1 cellular context compared by ENCODE assay signal in the genomic region with DNA sequence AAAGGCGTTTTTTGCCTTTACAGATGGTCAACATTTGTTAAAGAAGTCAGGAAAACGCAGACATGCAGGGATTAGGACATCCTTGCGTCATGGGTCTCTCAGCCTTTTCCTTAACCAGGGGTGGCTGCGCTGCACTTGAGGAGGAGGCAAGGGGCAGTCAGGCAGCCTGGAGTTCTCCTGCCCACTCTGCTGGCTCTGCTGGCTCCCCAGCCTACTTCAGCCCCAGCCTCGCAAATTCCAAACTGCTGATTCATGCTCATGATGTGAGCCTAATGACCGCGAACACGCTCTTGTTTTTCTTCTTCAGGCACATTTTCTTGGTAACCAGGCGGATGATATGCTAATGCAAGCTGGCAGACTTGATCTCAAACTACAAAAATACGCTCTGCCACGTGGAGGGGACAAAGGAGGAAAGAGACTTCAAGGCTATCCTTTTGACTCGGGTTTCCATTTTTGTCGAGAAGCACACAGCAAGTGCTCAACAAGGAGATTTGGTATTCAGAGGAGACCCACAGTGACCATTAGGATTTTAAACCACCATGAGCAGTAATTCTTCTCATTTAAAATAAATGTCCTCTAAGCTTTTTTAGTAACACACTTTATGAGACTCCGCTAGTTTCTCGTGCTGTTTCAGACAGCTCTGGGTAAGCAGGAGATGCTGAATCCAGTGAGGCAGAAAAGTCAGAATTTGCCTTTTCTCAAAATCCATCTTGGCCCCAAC.
TF ChIP-seq lines count a peak whose summit lies in the region.

No MANE protein-coding gene starts in this region.

TF ChIP-seq in K562, 482 proteins besides CTCF, POLR2A, EP300 and RAD21 (continued from another document and continues in another):
- TF ChIP-seq, protein P1, sequence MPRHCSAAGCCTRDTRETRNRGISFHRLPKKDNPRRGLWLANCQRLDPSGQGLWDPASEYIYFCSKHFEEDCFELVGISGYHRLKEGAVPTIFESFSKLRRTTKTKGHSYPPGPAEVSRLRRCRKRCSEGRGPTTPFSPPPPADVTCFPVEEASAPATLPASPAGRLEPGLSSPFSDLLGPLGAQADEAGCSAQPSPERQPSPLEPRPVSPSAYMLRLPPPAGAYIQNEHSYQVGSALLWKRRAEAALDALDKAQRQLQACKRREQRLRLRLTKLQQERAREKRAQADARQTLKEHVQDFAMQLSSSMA (CRISPR knock-in tag; IDR thresholded peaks at IDR 0.05): no peak
- TF ChIP-seq HIVEP1 (CRISPR knock-in tag; IDR thresholded peaks at IDR 0.05) (peak; percentile 82; the same call in 1 of the 2 replicates), KDM2B (CRISPR knock-in tag; IDR thresholded peaks at IDR 0.05) (no peak), MEF2D (tag; conservative IDR thresholded peaks at IDR 0.05; ENCODE audit: low read depth) (peak; percentile 74), SMARCC2 (IDR thresholded peaks at IDR 0.05; ENCODE audit: low read depth) (no peak; the same call in none of the 2 replicates), CAMTA2 (CRISPR knock-in tag; conservative IDR thresholded peaks at IDR 0.05) (no peak), ETS2 (tag; IDR thresholded peaks at IDR 0.05; ENCODE audit: borderline replicate concordance, poor library complexity, severe bottlenecking) (no peak), RAD51 (IDR thresholded peaks at IDR 0.05; ENCODE audit: borderline replicate concordance, low read depth) (no peak), SMAD3 (CRISPR knock-in tag; conservative IDR thresholded peaks at IDR 0.05) (peak; percentile 63), ZKSCAN1 (IDR thresholded peaks at IDR 0.05; ENCODE audit: low read depth, low read length) (peak; percentile 39; the same call in 1 of the 2 replicates), ZNF717 (CRISPR knock-in tag; IDR thresholded peaks at IDR 0.05) (no peak), NFE2 (IDR thresholded peaks at IDR 0.05; ENCODE audit: low read depth) (peak; percentile 99), RBBP5 (IDR thresholded peaks at IDR 0.05; ENCODE audit: borderline replicate concordance, insufficient read depth, low read length, poor library complexity, severe bottlenecking) (peak; percentile 69), GTF2A2 (tag; IDR thresholded peaks at IDR 0.05) (0 out of 2 replicates have a peak, but pooled peaks have one; percentile 54), CREM (IDR thresholded peaks at IDR 0.05; ENCODE audit: low read depth) (peak; percentile 70), RBM34 (IDR thresholded peaks at IDR 0.05; ENCODE audit: borderline replicate concordance, insufficient read depth, low read length) (no peak), NR4A1 (CRISPR knock-in tag; IDR thresholded peaks at IDR 0.05) (no peak), NR4A1 (tag; IDR thresholded peaks at IDR 0.05) (peak; percentile 95), ZNF134 (CRISPR knock-in tag; conservative IDR thresholded peaks at IDR 0.05) (peak; percentile 47; the same call in 1 of the 2 replicates), MAFF (IDR thresholded peaks at IDR 0.05; ENCODE audit: low read length) (peak; percentile 92)
- TF ChIP-seq, protein P2, sequence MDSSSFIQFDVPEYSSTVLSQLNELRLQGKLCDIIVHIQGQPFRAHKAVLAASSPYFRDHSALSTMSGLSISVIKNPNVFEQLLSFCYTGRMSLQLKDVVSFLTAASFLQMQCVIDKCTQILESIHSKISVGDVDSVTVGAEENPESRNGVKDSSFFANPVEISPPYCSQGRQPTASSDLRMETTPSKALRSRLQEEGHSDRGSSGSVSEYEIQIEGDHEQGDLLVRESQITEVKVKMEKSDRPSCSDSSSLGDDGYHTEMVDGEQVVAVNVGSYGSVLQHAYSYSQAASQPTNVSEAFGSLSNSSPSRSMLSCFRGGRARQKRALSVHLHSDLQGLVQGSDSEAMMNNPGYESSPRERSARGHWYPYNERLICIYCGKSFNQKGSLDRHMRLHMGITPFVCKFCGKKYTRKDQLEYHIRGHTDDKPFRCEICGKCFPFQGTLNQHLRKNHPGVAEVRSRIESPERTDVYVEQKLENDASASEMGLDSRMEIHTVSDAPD (CRISPR knock-in tag; IDR thresholded peaks at IDR 0.05): 0 out of 2 replicates have a peak, but pooled peaks have one; percentile 15
- TF ChIP-seq, protein P3, sequence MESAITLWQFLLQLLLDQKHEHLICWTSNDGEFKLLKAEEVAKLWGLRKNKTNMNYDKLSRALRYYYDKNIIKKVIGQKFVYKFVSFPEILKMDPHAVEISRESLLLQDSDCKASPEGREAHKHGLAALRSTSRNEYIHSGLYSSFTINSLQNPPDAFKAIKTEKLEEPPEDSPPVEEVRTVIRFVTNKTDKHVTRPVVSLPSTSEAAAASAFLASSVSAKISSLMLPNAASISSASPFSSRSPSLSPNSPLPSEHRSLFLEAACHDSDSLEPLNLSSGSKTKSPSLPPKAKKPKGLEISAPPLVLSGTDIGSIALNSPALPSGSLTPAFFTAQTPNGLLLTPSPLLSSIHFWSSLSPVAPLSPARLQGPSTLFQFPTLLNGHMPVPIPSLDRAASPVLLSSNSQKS (CRISPR knock-in tag; IDR thresholded peaks at IDR 0.05): no peak
- TF ChIP-seq, protein P4, sequence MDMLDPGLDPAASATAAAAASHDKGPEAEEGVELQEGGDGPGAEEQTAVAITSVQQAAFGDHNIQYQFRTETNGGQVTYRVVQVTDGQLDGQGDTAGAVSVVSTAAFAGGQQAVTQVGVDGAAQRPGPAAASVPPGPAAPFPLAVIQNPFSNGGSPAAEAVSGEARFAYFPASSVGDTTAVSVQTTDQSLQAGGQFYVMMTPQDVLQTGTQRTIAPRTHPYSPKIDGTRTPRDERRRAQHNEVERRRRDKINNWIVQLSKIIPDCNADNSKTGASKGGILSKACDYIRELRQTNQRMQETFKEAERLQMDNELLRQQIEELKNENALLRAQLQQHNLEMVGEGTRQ (CRISPR knock-in tag; IDR thresholded peaks at IDR 0.05): no peak
- TF ChIP-seq, protein P5, sequence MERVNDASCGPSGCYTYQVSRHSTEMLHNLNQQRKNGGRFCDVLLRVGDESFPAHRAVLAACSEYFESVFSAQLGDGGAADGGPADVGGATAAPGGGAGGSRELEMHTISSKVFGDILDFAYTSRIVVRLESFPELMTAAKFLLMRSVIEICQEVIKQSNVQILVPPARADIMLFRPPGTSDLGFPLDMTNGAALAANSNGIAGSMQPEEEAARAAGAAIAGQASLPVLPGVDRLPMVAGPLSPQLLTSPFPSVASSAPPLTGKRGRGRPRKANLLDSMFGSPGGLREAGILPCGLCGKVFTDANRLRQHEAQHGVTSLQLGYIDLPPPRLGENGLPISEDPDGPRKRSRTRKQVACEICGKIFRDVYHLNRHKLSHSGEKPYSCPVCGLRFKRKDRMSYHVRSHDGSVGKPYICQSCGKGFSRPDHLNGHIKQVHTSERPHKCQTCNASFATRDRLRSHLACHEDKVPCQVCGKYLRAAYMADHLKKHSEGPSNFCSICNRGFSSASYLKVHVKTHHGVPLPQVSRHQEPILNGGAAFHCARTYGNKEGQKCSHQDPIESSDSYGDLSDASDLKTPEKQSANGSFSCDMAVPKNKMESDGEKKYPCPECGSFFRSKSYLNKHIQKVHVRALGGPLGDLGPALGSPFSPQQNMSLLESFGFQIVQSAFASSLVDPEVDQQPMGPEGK (CRISPR knock-in tag; IDR thresholded peaks at IDR 0.05; ENCODE audit: borderline replicate concordance): 0 out of 2 replicates have a peak, but pooled peaks have one; percentile 24
- TF ChIP-seq, protein P6, sequence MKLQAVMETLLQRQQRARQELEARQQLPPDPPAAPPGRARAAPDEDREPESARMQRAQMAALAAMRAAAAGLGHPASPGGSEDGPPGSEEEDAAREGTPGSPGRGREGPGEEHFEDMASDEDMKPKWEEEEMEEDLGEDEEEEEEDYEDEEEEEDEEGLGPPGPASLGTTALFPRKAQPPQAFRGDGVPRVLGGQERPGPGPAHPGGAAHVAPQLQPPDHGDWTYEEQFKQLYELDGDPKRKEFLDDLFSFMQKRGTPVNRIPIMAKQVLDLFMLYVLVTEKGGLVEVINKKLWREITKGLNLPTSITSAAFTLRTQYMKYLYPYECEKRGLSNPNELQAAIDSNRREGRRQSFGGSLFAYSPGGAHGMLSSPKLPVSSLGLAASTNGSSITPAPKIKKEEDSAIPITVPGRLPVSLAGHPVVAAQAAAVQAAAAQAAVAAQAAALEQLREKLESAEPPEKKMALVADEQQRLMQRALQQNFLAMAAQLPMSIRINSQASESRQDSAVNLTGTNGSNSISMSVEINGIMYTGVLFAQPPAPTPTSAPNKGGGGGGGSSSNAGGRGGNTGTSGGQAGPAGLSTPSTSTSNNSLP (IDR thresholded peaks at IDR 0.05; ENCODE audit: borderline replicate concordance, low read depth, low read length): no peak
- TF ChIP-seq, protein P7, sequence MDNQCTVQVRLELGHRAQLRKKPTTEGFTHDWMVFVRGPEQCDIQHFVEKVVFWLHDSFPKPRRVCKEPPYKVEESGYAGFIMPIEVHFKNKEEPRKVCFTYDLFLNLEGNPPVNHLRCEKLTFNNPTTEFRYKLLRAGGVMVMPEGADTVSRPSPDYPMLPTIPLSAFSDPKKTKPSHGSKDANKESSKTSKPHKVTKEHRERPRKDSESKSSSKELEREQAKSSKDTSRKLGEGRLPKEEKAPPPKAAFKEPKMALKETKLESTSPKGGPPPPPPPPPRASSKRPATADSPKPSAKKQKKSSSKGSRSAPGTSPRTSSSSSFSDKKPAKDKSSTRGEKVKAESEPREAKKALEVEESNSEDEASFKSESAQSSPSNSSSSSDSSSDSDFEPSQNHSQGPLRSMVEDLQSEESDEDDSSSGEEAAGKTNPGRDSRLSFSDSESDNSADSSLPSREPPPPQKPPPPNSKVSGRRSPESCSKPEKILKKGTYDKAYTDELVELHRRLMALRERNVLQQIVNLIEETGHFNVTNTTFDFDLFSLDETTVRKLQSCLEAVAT (IDR thresholded peaks at IDR 0.05): peak in 1 of 2 experiments; percentile 93; a peak in 2 of 4 replicates
- TF ChIP-seq, protein P8, sequence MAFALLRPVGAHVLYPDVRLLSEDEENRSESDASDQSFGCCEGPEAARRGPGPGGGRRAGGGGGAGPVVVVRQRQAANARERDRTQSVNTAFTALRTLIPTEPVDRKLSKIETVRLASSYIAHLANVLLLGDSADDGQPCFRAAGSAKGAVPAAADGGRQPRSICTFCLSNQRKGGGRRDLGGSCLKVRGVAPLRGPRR (CRISPR knock-in tag; IDR thresholded peaks at IDR 0.05): peak; percentile 52; the same call in 1 of the 2 replicates
- TF ChIP-seq, protein P9, sequence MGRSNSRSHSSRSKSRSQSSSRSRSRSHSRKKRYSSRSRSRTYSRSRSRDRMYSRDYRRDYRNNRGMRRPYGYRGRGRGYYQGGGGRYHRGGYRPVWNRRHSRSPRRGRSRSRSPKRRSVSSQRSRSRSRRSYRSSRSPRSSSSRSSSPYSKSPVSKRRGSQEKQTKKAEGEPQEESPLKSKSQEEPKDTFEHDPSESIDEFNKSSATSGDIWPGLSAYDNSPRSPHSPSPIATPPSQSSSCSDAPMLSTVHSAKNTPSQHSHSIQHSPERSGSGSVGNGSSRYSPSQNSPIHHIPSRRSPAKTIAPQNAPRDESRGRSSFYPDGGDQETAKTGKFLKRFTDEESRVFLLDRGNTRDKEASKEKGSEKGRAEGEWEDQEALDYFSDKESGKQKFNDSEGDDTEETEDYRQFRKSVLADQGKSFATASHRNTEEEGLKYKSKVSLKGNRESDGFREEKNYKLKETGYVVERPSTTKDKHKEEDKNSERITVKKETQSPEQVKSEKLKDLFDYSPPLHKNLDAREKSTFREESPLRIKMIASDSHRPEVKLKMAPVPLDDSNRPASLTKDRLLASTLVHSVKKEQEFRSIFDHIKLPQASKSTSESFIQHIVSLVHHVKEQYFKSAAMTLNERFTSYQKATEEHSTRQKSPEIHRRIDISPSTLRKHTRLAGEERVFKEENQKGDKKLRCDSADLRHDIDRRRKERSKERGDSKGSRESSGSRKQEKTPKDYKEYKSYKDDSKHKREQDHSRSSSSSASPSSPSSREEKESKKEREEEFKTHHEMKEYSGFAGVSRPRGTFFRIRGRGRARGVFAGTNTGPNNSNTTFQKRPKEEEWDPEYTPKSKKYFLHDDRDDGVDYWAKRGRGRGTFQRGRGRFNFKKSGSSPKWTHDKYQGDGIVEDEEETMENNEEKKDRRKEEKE (IDR thresholded peaks at IDR 0.05; ENCODE audit: borderline replicate concordance in 1 of 2, control insufficient read depth in 1 of 2, low read depth in 2 of 2, low read length in 1 of 2): 0 out of 4 replicates have a peak, but pooled peaks of 1 of the 2 experiments have one; percentile 15
- TF ChIP-seq, protein P10, sequence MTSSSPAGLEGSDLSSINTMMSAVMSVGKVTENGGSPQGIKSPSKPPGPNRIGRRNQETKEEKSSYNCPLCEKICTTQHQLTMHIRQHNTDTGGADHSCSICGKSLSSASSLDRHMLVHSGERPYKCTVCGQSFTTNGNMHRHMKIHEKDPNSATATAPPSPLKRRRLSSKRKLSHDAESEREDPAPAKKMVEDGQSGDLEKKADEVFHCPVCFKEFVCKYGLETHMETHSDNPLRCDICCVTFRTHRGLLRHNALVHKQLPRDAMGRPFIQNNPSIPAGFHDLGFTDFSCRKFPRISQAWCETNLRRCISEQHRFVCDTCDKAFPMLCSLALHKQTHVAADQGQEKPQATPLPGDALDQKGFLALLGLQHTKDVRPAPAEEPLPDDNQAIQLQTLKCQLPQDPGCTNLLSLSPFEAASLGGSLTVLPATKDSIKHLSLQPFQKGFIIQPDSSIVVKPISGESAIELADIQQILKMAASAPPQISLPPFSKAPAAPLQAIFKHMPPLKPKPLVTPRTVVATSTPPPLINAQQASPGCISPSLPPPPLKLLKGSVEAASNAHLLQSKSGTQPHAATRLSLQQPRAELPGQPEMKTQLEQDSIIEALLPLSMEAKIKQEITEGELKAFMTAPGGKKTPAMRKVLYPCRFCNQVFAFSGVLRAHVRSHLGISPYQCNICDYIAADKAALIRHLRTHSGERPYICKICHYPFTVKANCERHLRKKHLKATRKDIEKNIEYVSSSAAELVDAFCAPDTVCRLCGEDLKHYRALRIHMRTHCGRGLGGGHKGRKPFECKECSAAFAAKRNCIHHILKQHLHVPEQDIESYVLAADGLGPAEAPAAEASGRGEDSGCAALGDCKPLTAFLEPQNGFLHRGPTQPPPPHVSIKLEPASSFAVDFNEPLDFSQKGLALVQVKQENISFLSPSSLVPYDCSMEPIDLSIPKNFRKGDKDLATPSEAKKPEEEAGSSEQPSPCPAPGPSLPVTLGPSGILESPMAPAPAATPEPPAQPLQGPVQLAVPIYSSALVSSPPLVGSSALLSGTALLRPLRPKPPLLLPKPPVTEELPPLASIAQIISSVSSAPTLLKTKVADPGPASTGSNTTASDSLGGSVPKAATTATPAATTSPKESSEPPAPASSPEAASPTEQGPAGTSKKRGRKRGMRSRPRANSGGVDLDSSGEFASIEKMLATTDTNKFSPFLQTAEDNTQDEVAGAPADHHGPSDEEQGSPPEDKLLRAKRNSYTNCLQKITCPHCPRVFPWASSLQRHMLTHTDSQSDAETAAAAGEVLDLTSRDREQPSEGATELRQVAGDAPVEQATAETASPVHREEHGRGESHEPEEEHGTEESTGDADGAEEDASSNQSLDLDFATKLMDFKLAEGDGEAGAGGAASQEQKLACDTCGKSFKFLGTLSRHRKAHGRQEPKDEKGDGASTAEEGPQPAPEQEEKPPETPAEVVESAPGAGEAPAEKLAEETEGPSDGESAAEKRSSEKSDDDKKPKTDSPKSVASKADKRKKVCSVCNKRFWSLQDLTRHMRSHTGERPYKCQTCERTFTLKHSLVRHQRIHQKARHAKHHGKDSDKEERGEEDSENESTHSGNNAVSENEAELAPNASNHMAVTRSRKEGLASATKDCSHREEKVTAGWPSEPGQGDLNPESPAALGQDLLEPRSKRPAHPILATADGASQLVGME (CRISPR knock-in tag; IDR thresholded peaks at IDR 0.05): 0 out of 2 replicates have a peak, but pooled peaks have one; percentile 73
- TF ChIP-seq, protein P11, sequence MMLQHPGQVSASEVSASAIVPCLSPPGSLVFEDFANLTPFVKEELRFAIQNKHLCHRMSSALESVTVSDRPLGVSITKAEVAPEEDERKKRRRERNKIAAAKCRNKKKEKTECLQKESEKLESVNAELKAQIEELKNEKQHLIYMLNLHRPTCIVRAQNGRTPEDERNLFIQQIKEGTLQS (IDR thresholded peaks at IDR 0.05): peak; percentile 82
- TF ChIP-seq, protein P11 (CRISPR knock-in tag; conservative IDR thresholded peaks at IDR 0.05): 0 out of 2 replicates have a peak, but pooled peaks have one; percentile 13
